Comparison of ENCODE assay signal across 9 cellular contexts in the genomic region with DNA sequence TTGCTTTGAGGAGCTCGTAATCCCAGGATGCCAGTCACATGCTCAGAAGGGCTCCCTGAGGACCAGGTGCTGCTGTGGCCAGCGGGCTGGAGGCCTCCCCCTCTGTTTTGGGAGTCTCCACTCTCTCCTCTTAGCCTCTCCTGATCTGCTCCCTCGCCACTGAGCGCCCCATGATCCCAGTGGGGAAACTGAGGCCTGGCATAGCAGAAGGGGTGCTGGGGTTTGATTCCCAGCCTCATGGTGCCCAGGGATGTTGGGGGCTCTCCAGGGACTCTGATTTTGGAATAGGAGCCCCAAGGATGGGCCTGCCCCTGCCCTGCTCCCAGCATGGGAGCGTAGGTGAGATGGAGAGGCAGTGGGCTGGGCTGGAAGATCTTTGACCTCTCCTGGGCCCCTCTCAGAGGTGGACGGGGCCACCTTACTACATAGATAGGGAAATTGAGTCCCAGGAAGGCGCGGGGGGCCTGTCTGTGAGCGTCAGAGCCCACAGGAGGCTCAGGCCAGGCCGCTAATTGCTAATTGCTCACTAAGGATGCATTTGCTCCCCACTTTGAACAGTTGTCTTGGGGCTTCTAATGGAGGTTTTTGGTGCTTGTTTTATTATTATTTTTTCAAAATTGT. TPM values are rescaled to one million over a fixed set of nuclear protein-coding genes. Genes with fewer than 3 reads are reported as not detected.
DNase-seq lines count a peak whose midpoint lies in the region; ATAC-seq and TF ChIP-seq lines count a peak whose summit lies in the region.
"Had no signal": no experiment of that assay in that cellular context is flagged by ENCODE, and none has a peak within 500 bp of the region (broad histone marks: within the 10 kb centered on the region; RNA-seq: fewer than 3 reads in every experiment).

No MANE protein-coding gene starts in this region.

- peak overlapping the region; percentile 98 for H3K27ac Mint-ChIP-seq in activated T-cell treated with anti-CD3 and anti-CD28 coated beads, Interleukin-2, amount 50 U/mL, for 24 hours
- H3K27ac Mint-ChIP-seq in activated B cell treated with CpG ODN at 0.5 μM for 24 hours (peak overlapping the region; percentile 90), immature natural killer cell (peak overlapping the region; percentile 97 to 100 (median 98))

- H3K27ac ChIP-seq in stomach smooth muscle (ENCODE audit: low read length) = peak overlapping the region; percentile 24

- POLR2A ChIA-PET in activated B cell treated with CpG ODN at 0.5 μM for 24 hours (lab: Charles Lee) = interaction anchor here (14.8 kb wide), 1 partner anchor 15 kb away, joined by 244 read pairs; no protein-coding TSS in a partner anchor

- H3K4me3 Mint-ChIP-seq in activated T-cell treated with anti-CD3 and anti-CD28 coated beads, Interleukin-2, amount 50 U/mL, for 24 hours = peak overlapping the region; percentile 93
- peak overlapping the region; percentile 84 for H3K4me3 Mint-ChIP-seq in activated B cell treated with CpG ODN at 0.5 μM for 24 hours
- H3K4me3 Mint-ChIP-seq in immature natural killer cell = peak overlapping the region; percentile 95 to 99 (median 98)

- intact Hi-C loops in activated B cell treated with CpG ODN at 0.5 μM for 24 hours (cut with micrococcal nuclease) = loop anchor here (1.0 to 2.0 kb wide), 5 partner anchors 8 to 88 kb away; no protein-coding TSS in a partner anchor

- H3K9me3 ChIP-seq in stomach smooth muscle (ENCODE audit: control insufficient read depth in 2 of 2, low read length in 2 of 2) = no peaks in the 10 kb centered on the region
- H3K9me3 ChIP-seq: neutrophil had no signal

- H3K9me3 Mint-ChIP-seq in activated T-cell treated with anti-CD3 and anti-CD28 coated beads, Interleukin-2, amount 50 U/mL, for 24 hours = peaks cover 3% of the 10 kb centered on the region
- H3K9me3 Mint-ChIP-seq in activated B cell treated with CpG ODN at 0.5 μM for 24 hours = no peaks in the 10 kb centered on the region
- H3K9me3 Mint-ChIP-seq in immature natural killer cell = no peaks in the 10 kb centered on the region

- ATAC-seq in activated B cell treated with CpG ODN at 0.5 μM for 24 hours (ENCODE audit: low read depth) = no peak

- H3K9ac ChIP-seq in stomach smooth muscle (ENCODE audit: low read length in 2 of 2) = no peak overlapping the region

- peaks cover 69% of the 10 kb centered on the region for H3K4me1 Mint-ChIP-seq in activated T-cell treated with anti-CD3 and anti-CD28 coated beads, Interleukin-2, amount 50 U/mL, for 24 hours (ENCODE audit: low read depth)
- H3K4me1 Mint-ChIP-seq in activated B cell treated with CpG ODN at 0.5 μM for 24 hours (peaks cover 64% of the 10 kb centered on the region), immature natural killer cell (peaks cover 92 to 95% of the 10 kb centered on the region in 2 donors)

- DNase-seq in activated T-cell treated with anti-CD3 and anti-CD28 coated beads, Interleukin-2, amount 50 U/mL, for 24 hours = no peak
- no peak for DNase-seq in activated T-cell treated with anti-CD3 and anti-CD28 coated beads, Interleukin-2, amount 50 U/mL, for 1 hour
- DNase-seq in activated B cell treated with CpG ODN at 0.5 μM for 24 hours = no peak
- DNase-seq in immature natural killer cell = no peak
- DNase-seq in D341Med (ENCODE audit: low spot score) = no peak
- no peak for DNase-seq in DMS53 treated with DMSO at 0.1 percent for 48 hours (lab: John Stamatoyannopoulos, UW; ENCODE audit: unreplicated experiment)
- no peak for DNase-seq in NCI-H510A treated with DMSO at 0.1 percent for 48 hours (lab: John Stamatoyannopoulos, UW)

- no peaks in the 10 kb centered on the region for H3K27me3 Mint-ChIP-seq in activated T-cell treated with anti-CD3 and anti-CD28 coated beads, Interleukin-2, amount 50 U/mL, for 24 hours
- H3K27me3 Mint-ChIP-seq in activated B cell treated with CpG ODN at 0.5 μM for 24 hours (no peaks in the 10 kb centered on the region), immature natural killer cell (ENCODE audit: low read depth in 3 of 3) (peaks cover 5 to 17% (median 7%) of the 10 kb centered on the region in 3 donors)

- H3K27me3 ChIP-seq in stomach smooth muscle (ENCODE audit: control insufficient read depth in 1 of 2, insufficient read depth in 2 of 2, low read length in 2 of 2) = no peaks in the 10 kb centered on the region
- H3K27me3 ChIP-seq: neutrophil had no signal

- peaks cover 30% of the 10 kb centered on the region for H3K36me3 Mint-ChIP-seq in activated T-cell treated with anti-CD3 and anti-CD28 coated beads, Interleukin-2, amount 50 U/mL, for 24 hours (ENCODE audit: low read depth)
- H3K36me3 Mint-ChIP-seq in activated B cell treated with CpG ODN at 0.5 μM for 24 hours (ENCODE audit: low read depth) (no peaks in the 10 kb centered on the region), immature natural killer cell (peaks cover 4 to 10% (median 4%) of the 10 kb centered on the region in 3 donors)

- no peak for TF ChIP-seq CTCF in activated B cell treated with CpG ODN at 0.5 μM for 24 hours (IDR thresholded peaks at IDR 0.05)

- H3K4me3 ChIP-seq in stomach smooth muscle (ENCODE audit: low read length in 2 of 2) = no peak overlapping the region

- CTCF ChIA-PET in activated B cell treated with CpG ODN at 0.5 μM for 24 hours (lab: Charles Lee) = interaction anchor here (1.4 to 3.2 kb wide), 3 partner anchors 9 to 61 kb away, joined by 6 to 10 read pairs (median 10); no protein-coding TSS in a partner anchor

- no peaks in the 10 kb centered on the region for H3K36me3 ChIP-seq in stomach smooth muscle (ENCODE audit: control insufficient read depth in 2 of 2, insufficient read depth in 2 of 2, low read length in 2 of 2)
- H3K36me3 ChIP-seq: neutrophil had no signal

- H3K4me1 ChIP-seq in stomach smooth muscle (ENCODE audit: control insufficient read depth, insufficient read depth, low read length) = peaks cover 21% of the 10 kb centered on the region

RNA-seq across cellular contexts. Expression of a gene that starts 0.5 kb away (rescaled TPM):
- total RNA-seq in activated B cell treated with CpG ODN at 0.5 μM for 24 hours = 109 and 128 TPM in 2 replicates
- polyA plus RNA-seq in immature natural killer cell = 100 to 1,000 TPM in 2 of 3 donors, 10 to 100 TPM in 1; 97.6 to 209 (median 108) TPM
